Comparison of ENCODE assay signal across 7 cellular contexts in genomic region chr7:154928136-154929005, GRCh38.
DNase-seq lines count a peak whose midpoint lies in the region; ATAC-seq, FAIRE-seq and TF ChIP-seq lines count a peak whose summit lies in the region.

No MANE protein-coding gene starts in this region.

- no peaks in the 10 kb centered on the region for H3K27me3 ChIP-seq in body of pancreas

- H3K27ac ChIP-seq in body of pancreas, result peak overlapping the region; percentile 80 to 86 (median 85)

- no peak for TF ChIP-seq POLR2A in H54 (IDR thresholded peaks at IDR 0.05; ENCODE audit: low read depth, low read length)
- peak in 2 of 3 donors; percentile 36 to 48 for TF ChIP-seq POLR2A in body of pancreas (IDR thresholded peaks at IDR 0.05)

- H3K4me3 ChIP-seq in GM12864 (ENCODE audit: low read depth, low read length) (peak overlapping the region; percentile 55), body of pancreas (peak overlapping the region; percentile 20 to 67)

- DNase-seq in GM12864 (ENCODE audit: low read depth) (peak; percentile 91), H54 (ENCODE audit: insufficient read length, low spot score) (peak; percentile 70), LHCN-M2 (ENCODE audit: low read depth) (peak; percentile 97), SKM-1 (lab: John Stamatoyannopoulos, UW; ENCODE audit: unreplicated experiment) (peak; percentile 50), body of pancreas (peak; percentile 29 to 52 (median 41)), iris pigment epithelial cell (ENCODE audit: low read depth) (peak; percentile 90)
- peak; percentile 28 for DNase-seq in stimulated activated CD4-positive, alpha-beta T cell treated with anti-CD3 and anti-CD28 coated beads, Interleukin-1b, Interleukin-23, amount 100 ng/mL, for 48 hours

- 10 to 15% methylated on average over 15 to 17 of the region's 17 CpGs for WGBS in body of pancreas, 2 donors

- no peaks in the 10 kb centered on the region for H3K36me3 ChIP-seq in body of pancreas (replicated peaks in 1 of 2; ENCODE audit: insufficient read depth in 1 of 2, low read depth in 2 of 2)

- ATAC-seq in body of pancreas, result peak; percentile 93

- H3K9me3 ChIP-seq in body of pancreas, result no peaks in the 10 kb centered on the region

- TF ChIP-seq CTCF in GM12864 (IDR thresholded peaks at IDR 0.05; ENCODE audit: low read depth, low read length, missing control alignments) (no peak), body of pancreas (IDR thresholded peaks at IDR 0.05) (no peak)

- intact Hi-C loops in body of pancreas (cut with DNase I), result loop anchor here (10.0 kb wide), 1 partner anchor 836 kb away; no protein-coding TSS in a partner anchor

- peak; percentile 75 for FAIRE-seq in H54 (lab: Jason Lieb, UNC)

- peaks cover 7% of the 10 kb centered on the region for H3K4me1 ChIP-seq in body of pancreas

Comparison
In these comparisons a context has a peak if more than half of its experiments do, and no peak if none do; other contexts are left out.
1. Peak in every context shown above with its lines: DNase-seq, ATAC-seq, H3K4me3 ChIP-seq and H3K27ac ChIP-seq.
2. DNase-seq: peak in every context shown above with its lines; median percentile 97 in LHCN-M2; 91 in GM12864; 90 in iris pigment epithelial cell; 70 in H54; 50 in SKM-1; 41 in body of pancreas; 28 in stimulated activated CD4-positive, alpha-beta T cell treated with anti-CD3 and anti-CD28 coated beads, Interleukin-1b, Interleukin-23, amount 100 ng/mL, for 48 hours.